18 cellular contexts compared by ENCODE assay signal in the genomic region with DNA sequence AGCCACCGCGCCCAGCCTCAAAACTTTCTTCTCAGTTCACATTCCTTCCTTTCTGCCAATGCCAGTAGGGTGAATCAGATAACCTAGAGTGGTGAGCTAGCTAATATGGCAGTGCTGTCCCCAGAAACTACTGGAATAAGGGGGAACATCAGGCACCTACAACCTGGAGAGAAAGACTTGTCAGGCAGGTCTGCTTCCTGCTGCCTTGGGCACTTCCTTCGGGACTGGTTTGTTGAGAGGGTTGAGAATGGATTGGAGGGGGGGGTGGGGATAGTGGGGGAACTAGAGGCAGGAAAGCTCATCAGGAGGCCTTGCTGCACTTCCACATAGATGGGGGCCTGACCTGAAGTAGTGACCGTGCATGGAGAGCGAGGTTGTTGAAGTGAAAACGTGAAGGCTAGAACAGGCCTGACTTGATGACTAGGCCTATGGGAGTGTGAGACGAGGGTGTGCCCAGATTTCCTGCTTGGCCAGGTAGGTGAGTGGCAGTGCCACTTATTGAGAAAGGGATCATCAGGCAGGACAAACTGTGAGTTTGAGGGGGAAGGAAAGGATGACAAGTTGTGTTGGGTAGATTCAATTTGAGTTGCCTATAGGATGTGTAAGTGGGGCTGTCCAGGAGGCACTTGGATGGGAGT. TPM values are rescaled to one million over a fixed set of nuclear protein-coding genes. Genes with fewer than 3 reads are reported as not detected.
A peak's percentile ranks its signal among the peaks of the same experiment; 100 is the strongest.
DNase-seq lines count a peak whose midpoint lies in the region; ATAC-seq lines count a peak whose summit lies in the region.
"Had no signal": no experiment of that assay in that cellular context is flagged by ENCODE, and none has a peak within 500 bp of the region (broad histone marks: within the 10 kb centered on the region; RNA-seq: fewer than 3 reads in every experiment).

No MANE protein-coding gene starts in this region.

- CTCF ChIA-PET in activated naive CD4-positive, alpha-beta T cell treated with anti-CD3 and anti-CD28 coated beads for 36 hours (lab: Charles Lee), result no interaction called here

- no peaks in the 10 kb centered on the region for H3K36me3 Mint-ChIP-seq in activated naive CD4-positive, alpha-beta T cell treated with anti-CD3 and anti-CD28 coated beads for 36 hours (ENCODE audit: low read depth)
- no peaks in the 10 kb centered on the region for H3K36me3 Mint-ChIP-seq in dendritic cell treated with granulocyte-macrophage colony-stimulating factor and Interleukin-4, amounts not matched to agents 40 ng/mL and 50 ng/mL, for 4 days (ENCODE audit: low read depth)
- no peaks in the 10 kb centered on the region for H3K36me3 Mint-ChIP-seq in naive thymus-derived CD8-positive, alpha-beta T cell

- in situ Hi-C loops in ACHN (cut with HindIII; ENCODE audit: low pct_ligation_motif_present, low pct_unique_long_range_greater_than_20kb, low sequenced_read_pairs), result no loop called here

- peaks cover 20% of the 10 kb centered on the region for H3K4me1 Mint-ChIP-seq in activated naive CD4-positive, alpha-beta T cell treated with anti-CD3 and anti-CD28 coated beads for 36 hours (ENCODE audit: low read depth)
- H3K4me1 Mint-ChIP-seq in dendritic cell treated with granulocyte-macrophage colony-stimulating factor and Interleukin-4, amounts not matched to agents 40 ng/mL and 50 ng/mL, for 4 days (ENCODE audit: low read depth), result peaks cover 34% of the 10 kb centered on the region
- peaks cover 4 to 24% (median 21%) of the 10 kb centered on the region in 4 donors for H3K4me1 Mint-ChIP-seq in naive thymus-derived CD8-positive, alpha-beta T cell

- no peak for ATAC-seq in naive thymus-derived CD8-positive, alpha-beta T cell
- ATAC-seq: Right ventricle myocardium inferior had no signal

- POLR2A ChIA-PET in naive thymus-derived CD8-positive, alpha-beta T cell (lab: Charles Lee), result no interaction called here

- no peak for DNase-seq in activated naive CD4-positive, alpha-beta T cell treated with anti-CD3 and anti-CD28 coated beads for 36 hours
- no peak for DNase-seq in activated naive CD4-positive, alpha-beta T cell (lab: John Stamatoyannopoulos, UW)
- DNase-seq in naive thymus-derived CD8-positive, alpha-beta T cell, result no peak
- DNase-seq in NCI-H526 treated with DMSO at 0.1 percent for 48 hours (lab: John Stamatoyannopoulos, UW), result no peak
- DNase-seq in ACHN, result no peak
- no peak for DNase-seq in cerebellum (ENCODE audit: low spot score)
- DNase-seq in NCI-H510A treated with DMSO at 0.1 percent for 48 hours (lab: John Stamatoyannopoulos, UW), result no peak
- DNase-seq: 8988T; activated CD8-positive, alpha-beta memory T cell treated with anti-CD3 and anti-CD28 coated beads for 24 hours; central memory CD4-positive, alpha-beta T cell; DND-41; foreskin melanocyte; NCI-H1436; WERI-Rb-1 had no signal

- no peaks in the 10 kb centered on the region for H3K9me3 Mint-ChIP-seq in activated naive CD4-positive, alpha-beta T cell treated with anti-CD3 and anti-CD28 coated beads for 36 hours
- H3K9me3 Mint-ChIP-seq in dendritic cell treated with granulocyte-macrophage colony-stimulating factor and Interleukin-4, amounts not matched to agents 40 ng/mL and 50 ng/mL, for 4 days, result no peaks in the 10 kb centered on the region
- no peaks in the 10 kb centered on the region for H3K9me3 Mint-ChIP-seq in naive thymus-derived CD8-positive, alpha-beta T cell
- H3K9me3 Mint-ChIP-seq: activated T-helper 17 cell treated with anti-CD3 and anti-CD28 coated beads, Interleukin-2, amount 50 U/mL, for 72 hours; neural crest cell had no signal

- no peaks in the 10 kb centered on the region for H3K27me3 Mint-ChIP-seq in activated naive CD4-positive, alpha-beta T cell treated with anti-CD3 and anti-CD28 coated beads for 36 hours (ENCODE audit: low read depth)
- H3K27me3 Mint-ChIP-seq in dendritic cell treated with granulocyte-macrophage colony-stimulating factor and Interleukin-4, amounts not matched to agents 40 ng/mL and 50 ng/mL, for 4 days, result no peaks in the 10 kb centered on the region
- H3K27me3 Mint-ChIP-seq in naive thymus-derived CD8-positive, alpha-beta T cell, result no peaks in the 10 kb centered on the region
- H3K27me3 Mint-ChIP-seq: activated T-helper 17 cell treated with anti-CD3 and anti-CD28 coated beads, Interleukin-2, amount 50 U/mL, for 72 hours had no signal

- intact Hi-C loops in activated naive CD4-positive, alpha-beta T cell treated with anti-CD3 and anti-CD28 coated beads for 36 hours (cut with micrococcal nuclease), result loop anchor here (2.0 kb wide), 2 partner anchors 19 to 33 kb away; a partner anchor contains a TSS
- intact Hi-C loops in dendritic cell treated with granulocyte-macrophage colony-stimulating factor and Interleukin-4, amounts not matched to agents 40 ng/mL and 50 ng/mL, for 4 days (cut with micrococcal nuclease), result no loop called here

- H3K27ac Mint-ChIP-seq in activated naive CD4-positive, alpha-beta T cell treated with anti-CD3 and anti-CD28 coated beads for 36 hours, result peak overlapping the region; percentile 61
- H3K27ac Mint-ChIP-seq in dendritic cell treated with granulocyte-macrophage colony-stimulating factor and Interleukin-4, amounts not matched to agents 40 ng/mL and 50 ng/mL, for 4 days, result peak overlapping the region; percentile 63
- peak overlapping the region in 9 of 10 donors; percentile 6 to 95 (median 18) for H3K27ac Mint-ChIP-seq in naive thymus-derived CD8-positive, alpha-beta T cell

- no peak overlapping the region for H3K4me3 Mint-ChIP-seq in activated naive CD4-positive, alpha-beta T cell treated with anti-CD3 and anti-CD28 coated beads for 36 hours
- H3K4me3 Mint-ChIP-seq in dendritic cell treated with granulocyte-macrophage colony-stimulating factor and Interleukin-4, amounts not matched to agents 40 ng/mL and 50 ng/mL, for 4 days, result no peak overlapping the region
- H3K4me3 Mint-ChIP-seq in naive thymus-derived CD8-positive, alpha-beta T cell, result no peak overlapping the region
- H3K4me3 Mint-ChIP-seq: neural crest cell had no signal

RNA-seq across cellular contexts. Expression of a gene that starts 33.4 kb away (rescaled TPM):
- 100 to 1,000 TPM; 846 to 855 TPM for total RNA-seq in activated naive CD4-positive, alpha-beta T cell treated with anti-CD3 and anti-CD28 coated beads for 36 hours
- 100 to 1,000 TPM; 104 to 106 TPM for total RNA-seq in naive thymus-derived CD8-positive, alpha-beta T cell
- 100 to 1,000 TPM; 258 to 271 (median 271) TPM for polyA plus RNA-seq in naive thymus-derived CD8-positive, alpha-beta T cell
- 80.8 TPM for total RNA-seq in cerebellum

Comparison
In these comparisons a context has a peak if more than half of its experiments do, and no peak if none do; other contexts are left out.
1. RNA of a gene that starts 33.4 kb away (total RNA-seq): 846 to 855 TPM in activated naive CD4-positive, alpha-beta T cell treated with anti-CD3 and anti-CD28 coated beads for 36 hours; 104 to 106 TPM in naive thymus-derived CD8-positive, alpha-beta T cell and 80.8 TPM in cerebellum (single experiment); every median in the first group is over 4 times any median in the second.
2. Peak in every context shown above with its lines, with median percentiles within 50 percentile points of each other: H3K27ac Mint-ChIP-seq.